16 cellular contexts compared by ENCODE assay signal in the genomic region with DNA sequence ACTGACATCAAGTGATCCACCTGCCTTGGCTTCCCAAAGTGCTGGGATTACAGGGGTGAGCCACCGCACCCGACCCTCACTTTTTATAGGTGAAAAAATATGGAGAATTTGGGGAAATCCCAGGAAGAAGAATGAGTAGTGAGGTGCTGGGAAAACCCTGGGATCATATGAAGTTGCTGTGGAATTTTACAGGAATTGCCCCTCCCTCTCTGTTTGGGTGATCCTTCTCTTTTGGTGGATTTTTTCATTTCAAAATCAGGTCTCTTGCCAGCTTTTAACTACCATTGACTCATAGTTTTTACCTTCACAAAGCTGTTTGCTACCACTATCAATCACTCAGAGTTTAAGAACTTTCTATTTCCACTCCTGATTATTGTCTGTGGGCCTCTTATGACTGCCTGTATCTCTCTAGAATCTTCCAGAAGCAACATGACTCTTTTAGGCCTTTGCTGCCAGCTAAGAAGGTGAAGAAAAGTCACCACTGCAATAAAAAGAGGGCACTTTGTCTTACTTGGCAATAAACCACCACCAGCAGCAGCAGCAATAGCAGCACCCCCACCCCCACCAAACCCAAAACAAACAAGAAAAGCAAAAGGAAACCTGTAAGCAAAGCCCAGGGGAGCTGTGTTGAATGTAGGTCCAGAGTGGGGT. TPM values are rescaled to one million over a fixed set of nuclear protein-coding genes. Genes with fewer than 3 reads are reported as not detected.
DNase-seq lines count a peak whose midpoint lies in the region; ATAC-seq, FAIRE-seq and TF ChIP-seq lines count a peak whose summit lies in the region.
"Had no signal": no experiment of that assay in that cellular context is flagged by ENCODE, and none has a peak within 500 bp of the region (broad histone marks: within the 10 kb centered on the region; RNA-seq: fewer than 3 reads in every experiment).

No MANE protein-coding gene starts in this region.

- peaks cover 6% of the 10 kb centered on the region for H3K36me3 Mint-ChIP-seq in T-cell
- H3K36me3 Mint-ChIP-seq: brain had no signal

- no peak overlapping the region for H3K27ac ChIP-seq in endothelial cell of umbilical vein (ENCODE audit: insufficient read depth, low read depth, low read length)

- H4K20me1 ChIP-seq in endothelial cell of umbilical vein (replicated peaks; ENCODE audit: control insufficient read depth, extremely low read depth, insufficient read depth, low read length) = no peaks in the 10 kb centered on the region

- H3K27me3 Mint-ChIP-seq in T-cell = no peaks in the 10 kb centered on the region
- H3K27me3 Mint-ChIP-seq: stimulated activated naive CD8-positive, alpha-beta T cell treated with anti-CD3 and anti-CD28 coated beads, Interleukin-15, amount 100 ng/mL, for 72 hours had no signal

- H3K36me3 ChIP-seq in endothelial cell of umbilical vein (ENCODE audit: control insufficient read depth in 2 of 2, extremely low read depth in 1 of 2, insufficient read depth in 2 of 2, low read length in 2 of 2) = no peaks in the 10 kb centered on the region
- H3K36me3 ChIP-seq: BE2C, right lobe of liver had no signal

- H3K27me3 ChIP-seq in endothelial cell of umbilical vein (ENCODE audit: control insufficient read depth in 2 of 2, insufficient read depth in 2 of 2, low read length in 2 of 2) = no peaks in the 10 kb centered on the region
- H3K27me3 ChIP-seq: BE2C, right lobe of liver had no signal

- peak overlapping the region in 1 of 3 donors; percentile 30 for H3K4me3 Mint-ChIP-seq in T-cell
- H3K4me3 Mint-ChIP-seq: brain; stimulated activated naive CD8-positive, alpha-beta T cell treated with anti-CD3 and anti-CD28 coated beads, Interleukin-15, amount 100 ng/mL, for 72 hours had no signal

- no peak for ATAC-seq in T-cell (replicated peaks in 1 of 4)
- no peak for ATAC-seq in GM19324 (IDR thresholded peaks at IDR 0.05; ENCODE audit: low FRiP score, unreplicated experiment)
- ATAC-seq in GM18505 (IDR thresholded peaks at IDR 0.05; ENCODE audit: unreplicated experiment) = no peak
- ATAC-seq: stimulated activated naive CD8-positive, alpha-beta T cell treated with anti-CD3 and anti-CD28 coated beads, Interleukin-15, amount 100 ng/mL, for 72 hours had no signal

- H3K9me3 Mint-ChIP-seq in T-cell = peaks cover 0 to 10% (median 2%) of the 10 kb centered on the region in 3 donors

- TF ChIP-seq CTCF in endothelial cell of umbilical vein (IDR thresholded peaks at IDR 0.05; ENCODE audit: extremely low read depth in 1 of 2, insufficient read depth in 1 of 2, low read depth in 1 of 2, low read length in 2 of 2) = no peak

- no peak for TF ChIP-seq POLR2A in endothelial cell of umbilical vein (IDR thresholded peaks at IDR 0.05; ENCODE audit: low read depth, low read length)
- TF ChIP-seq POLR2A in GM18505 (IDR thresholded peaks at IDR 0.05; ENCODE audit: borderline replicate concordance, extremely low read depth, insufficient read depth, insufficient read length) = no peak

- intact Hi-C loops in endothelial cell of umbilical vein (cut with micrococcal nuclease) = no loop called here

- dilution Hi-C loops in endothelial cell of umbilical vein (cut with MboI; ENCODE audit: extremely low pct_ligation_motif_present, low sequenced_read_pairs) = no loop called here

- peaks cover 24% of the 10 kb centered on the region for H3K4me1 ChIP-seq in endothelial cell of umbilical vein (ENCODE audit: control insufficient read depth, extremely low read depth, insufficient read depth, low read length)
- H3K4me1 ChIP-seq: BE2C had no signal

- FAIRE-seq in endothelial cell of umbilical vein (lab: Jason Lieb, UNC) = no peak

- no peak overlapping the region for H3K4me2 ChIP-seq in endothelial cell of umbilical vein (ENCODE audit: insufficient read depth, low read length)

- no TSS peak for BruUV-seq in endothelial cell of umbilical vein (replicated peaks; lab: Mats Ljungman, UMichigan)

- no peak overlapping the region for H2AFZ ChIP-seq in endothelial cell of umbilical vein (ENCODE audit: low read depth, low read length)

- peak; percentile 21 for DNase-seq in stimulated activated naive CD4-positive, alpha-beta T cell treated with Interleukin-2 at 50 U/mL for 16 hours (lab: John Stamatoyannopoulos, UW)
- DNase-seq in stimulated activated naive CD4-positive, alpha-beta T cell (lab: John Stamatoyannopoulos, UW) = no peak
- no peak for DNase-seq in T-cell
- DNase-seq in endothelial cell of umbilical vein (ENCODE audit: low read depth, low spot score) = peak; percentile 43
- no peak for DNase-seq in NOMO-1 treated with dmso at 0.1 percent for 144 hours (lab: John Stamatoyannopoulos, UW; ENCODE audit: unreplicated experiment)
- no peak for DNase-seq in ecto neural progenitor cell (ENCODE audit: low spot score)
- DNase-seq: BE2C; EL; foreskin melanocyte; GOT3; right lobe of liver; stimulated activated naive CD8-positive, alpha-beta T cell treated with anti-CD3 and anti-CD28 coated beads, Interleukin-15, amount 100 ng/mL, for 72 hours; T-helper 9 cell had no signal

- no peak overlapping the region for H3K9ac ChIP-seq in endothelial cell of umbilical vein (replicated peaks; ENCODE audit: extremely low read depth, insufficient read depth, low read length)

- POLR2A ChIA-PET in T-cell (lab: Charles Lee) = interaction anchor here in 1 of 2 donors (0.6 kb wide), 1 partner anchor 313 kb away, joined by 5 read pairs; no protein-coding TSS in a partner anchor
- POLR2A ChIA-PET in endothelial cell of umbilical vein (lab: Charles Lee) = no interaction called here

- H3K27ac Mint-ChIP-seq in T-cell = peak overlapping the region; percentile 80 to 99

- H3K79me2 ChIP-seq in endothelial cell of umbilical vein (ENCODE audit: control insufficient read depth, insufficient read depth, low read length) = peaks cover 6% of the 10 kb centered on the region

- H3K4me1 Mint-ChIP-seq in T-cell = peaks cover 47 to 54% (median 47%) of the 10 kb centered on the region in 3 donors

- H3K4me3 ChIP-seq in endothelial cell of umbilical vein (replicated peaks in 1 of 3; ENCODE audit: insufficient read depth in 1 of 3, low read depth in 1 of 3, low read length in 3 of 3) = no peak overlapping the region
- H3K4me3 ChIP-seq: right lobe of liver had no signal

- H3K9me3 ChIP-seq in endothelial cell of umbilical vein (replicated peaks; ENCODE audit: control insufficient read depth, insufficient read depth, low read length) = no peaks in the 10 kb centered on the region

- CTCF ChIA-PET in T-cell (lab: Charles Lee) (interaction anchor here (0.6 to 6.3 kb wide), 5 partner anchors 92 to 529 kb away, joined by 3 to 68 read pairs (median 4); a partner anchor contains a TSS), endothelial cell of umbilical vein (lab: Charles Lee) (interaction anchor here (1.1 to 7.1 kb wide), 4 partner anchors 25 to 452 kb away, joined by 3 to 120 read pairs (median 4); no protein-coding TSS in a partner anchor)

- H3K9me1 ChIP-seq in endothelial cell of umbilical vein (replicated peaks; ENCODE audit: control insufficient read depth, extremely low read depth, insufficient read depth, low read length) = no peaks in the 10 kb centered on the region

TF ChIP-seq in endothelial cell of umbilical vein, 7 proteins besides CTCF, POLR2A, EP300 and RAD21:
- TF ChIP-seq GATA2 (IDR thresholded peaks at IDR 0.05; ENCODE audit: insufficient read depth, insufficient read length, low read depth, low read length) (no peak), MYC (IDR thresholded peaks at IDR 0.05; ENCODE audit: low read depth, low read length) (no peak), EZH2 (IDR thresholded peaks at IDR 0.05; ENCODE audit: borderline replicate concordance, low read depth, low read length, severe bottlenecking) (no peak), FOS (IDR thresholded peaks at IDR 0.05; ENCODE audit: borderline replicate concordance, insufficient read depth, low read length) (no peak), POLR2AphosphoS5 (IDR thresholded peaks at IDR 0.05; ENCODE audit: insufficient read depth, low read depth, low read length) (no peak), JUN (IDR thresholded peaks at IDR 0.05; ENCODE audit: borderline replicate concordance, insufficient read depth, insufficient read length, low read depth) (no peak)
- TF ChIP-seq, protein P1, sequence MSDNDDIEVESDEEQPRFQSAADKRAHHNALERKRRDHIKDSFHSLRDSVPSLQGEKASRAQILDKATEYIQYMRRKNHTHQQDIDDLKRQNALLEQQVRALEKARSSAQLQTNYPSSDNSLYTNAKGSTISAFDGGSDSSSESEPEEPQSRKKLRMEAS (IDR thresholded peaks at IDR 0.05; ENCODE audit: insufficient read depth, insufficient read length) = no peak

RNA-seq across cellular contexts. Expression of a gene that starts 4.0 kb away (rescaled TPM):
- total RNA-seq in T-cell (10 to 100 TPM; 17.8 to 54.6 (median 50.1) TPM), endothelial cell of umbilical vein (67.5 and 71.8 TPM in 2 replicates)
- polyA plus RNA-seq in endothelial cell of umbilical vein = 25.3 and 32.2 TPM in 2 replicates
- polyA plus RNA-seq in endothelial cell of umbilical vein (2011; cell fraction: cytosol; rRNA removed) = 36.2 and 42.4 TPM in 2 replicates
- polyA plus RNA-seq in endothelial cell of umbilical vein (2011; cell fraction: nucleus; rRNA removed) = 51.4 and 53.1 TPM in 2 replicates
- polyA plus RNA-seq in endothelial cell of umbilical vein (2012) = 23.3 and 30.6 TPM in 2 replicates
- polyA minus RNA-seq in endothelial cell of umbilical vein = 61.1 and 65.6 TPM in 2 replicates
- not detected for polyA minus RNA-seq in endothelial cell of umbilical vein (2011; cell fraction: cytosol; rRNA and poly(A)+ RNA removed)
- polyA minus RNA-seq in endothelial cell of umbilical vein (2011; cell fraction: nucleus; rRNA and poly(A)+ RNA removed) = 31.7 and 33.7 TPM in 2 replicates

Comparison
In these comparisons a context has a peak if more than half of its experiments do, and no peak if none do; other contexts are left out.
1. DNase-seq: peak in stimulated activated naive CD4-positive, alpha-beta T cell treated with Interleukin-2 at 50 U/mL for 16 hours (single experiment) and endothelial cell of umbilical vein (single experiment); none in stimulated activated naive CD4-positive, alpha-beta T cell (0 of 6), T-cell (0 of 34), NOMO-1 treated with dmso at 0.1 percent for 144 hours (single experiment) and ecto neural progenitor cell (single experiment).